In genomic region chr1:23370744-23371710, GRCh38 we compare ENCODE assay signal across 1 cellular context.
TF ChIP-seq lines count a peak whose summit lies in the region.

No MANE protein-coding gene starts in this region.

TF ChIP-seq in WTC11, 78 proteins besides CTCF, POLR2A, EP300 and RAD21 (continued from another document):
- TF ChIP-seq ARID4B (CRISPR knock-in tag; IDR thresholded peaks at IDR 0.05; ENCODE audit: borderline replicate concordance): no peak
- TF ChIP-seq FOXJ3 (CRISPR knock-in tag; IDR thresholded peaks at IDR 0.05; ENCODE audit: borderline replicate concordance): no peak
